Comparison of ENCODE assay signal across 12 cellular contexts in genomic region chr2:47503481-47504070, GRCh38.
DNase-seq lines count a peak whose midpoint lies in the region; ATAC-seq and TF ChIP-seq lines count a peak whose summit lies in the region.
"Had no signal": no experiment of that assay in that cellular context is flagged by ENCODE, and none has a peak within 500 bp of the region (broad histone marks: within the 10 kb centered on the region; RNA-seq: fewer than 3 reads in every experiment).

No MANE protein-coding gene starts in this region.

- POLR2A ChIA-PET in MCF 10A (lab: Yijun Ruan, JAX) = no interaction called here

- H3K9me3 Mint-ChIP-seq in activated T-cell treated with anti-CD3 and anti-CD28 coated beads, Interleukin-2, amount 50 U/mL, for 72 hours = peaks cover 8 to 15% of the 10 kb centered on the region in 2 donors
- peaks cover 14% of the 10 kb centered on the region for H3K9me3 Mint-ChIP-seq in MCF 10A (ENCODE audit: unreplicated experiment)

- DNase-seq in UCSD-AML1 (lab: John Stamatoyannopoulos, UW; ENCODE audit: unreplicated experiment) = peak; percentile 29
- DNase-seq in activated T-cell treated with anti-CD3 and anti-CD28 coated beads, Interleukin-2, amount 50 U/mL, for 72 hours = no peak
- DNase-seq in MCF 10A (ENCODE audit: unreplicated experiment) = no peak
- no peak for DNase-seq in NCI-H82 (lab: John Stamatoyannopoulos, UW)
- DNase-seq in pons (ENCODE audit: low spot score) = no peak
- DNase-seq: NCI-H2171 treated with DMSO at 0.1 percent for 48 hours; stimulated activated CD4-positive, alpha-beta T cell treated with anti-CD3 and anti-CD28 coated beads, Interleukin-12 subunit alpha, Interleukin-12 subunit beta, amount 100 ng/mL, for 4 hours; uterus had no signal

- ATAC-seq in GM18861 (IDR thresholded peaks at IDR 0.05; ENCODE audit: unreplicated experiment) = peak; percentile 74
- peak; percentile 64 for ATAC-seq in GM21447 (IDR thresholded peaks at IDR 0.05; ENCODE audit: unreplicated experiment)
- peak; percentile 64 for ATAC-seq in HG03045 (IDR thresholded peaks at IDR 0.05; ENCODE audit: unreplicated experiment)
- no peak for ATAC-seq in activated T-cell treated with anti-CD3 and anti-CD28 coated beads, Interleukin-2, amount 50 U/mL, for 72 hours (replicated peaks in 1 of 2)
- ATAC-seq: K562 had no signal

- H3K4me3 Mint-ChIP-seq in activated T-cell treated with anti-CD3 and anti-CD28 coated beads, Interleukin-2, amount 50 U/mL, for 72 hours = no peak overlapping the region
- H3K4me3 Mint-ChIP-seq in MCF 10A (ENCODE audit: unreplicated experiment) = no peak overlapping the region

- no peak overlapping the region for H3K27ac Mint-ChIP-seq in activated T-cell treated with anti-CD3 and anti-CD28 coated beads, Interleukin-2, amount 50 U/mL, for 72 hours
- H3K27ac Mint-ChIP-seq in MCF 10A (ENCODE audit: low read depth, unreplicated experiment) = no peak overlapping the region

- H3K27me3 Mint-ChIP-seq in activated T-cell treated with anti-CD3 and anti-CD28 coated beads, Interleukin-2, amount 50 U/mL, for 72 hours (ENCODE audit: low read depth) = no peaks in the 10 kb centered on the region
- H3K27me3 Mint-ChIP-seq in MCF 10A (ENCODE audit: insufficient read depth, unreplicated experiment) = peaks cover 9% of the 10 kb centered on the region

- no TSS peak for BruUV-seq in MCF 10A (replicated peaks; lab: Mats Ljungman, UMichigan)

- peaks cover 15 to 18% of the 10 kb centered on the region in 2 donors for H3K36me3 Mint-ChIP-seq in activated T-cell treated with anti-CD3 and anti-CD28 coated beads, Interleukin-2, amount 50 U/mL, for 72 hours (ENCODE audit: insufficient read depth in 2 of 2)
- peaks cover 5% of the 10 kb centered on the region for H3K36me3 Mint-ChIP-seq in MCF 10A (ENCODE audit: insufficient read depth, unreplicated experiment)

- intact Hi-C loops in MCF 10A (cut with micrococcal nuclease) = no loop called here

- no peak for TF ChIP-seq CTCF in MCF 10A (IDR thresholded peaks at IDR 0.05; ENCODE audit: unreplicated experiment)

- CTCF ChIA-PET in MCF 10A (lab: Yijun Ruan, JAX) = interaction anchor here (0.6 kb wide), 1 partner anchor 444 kb away, joined by 4 read pairs; no protein-coding TSS in a partner anchor

- H3K4me1 Mint-ChIP-seq in activated T-cell treated with anti-CD3 and anti-CD28 coated beads, Interleukin-2, amount 50 U/mL, for 72 hours (ENCODE audit: low read depth) = peaks cover 23% of the 10 kb centered on the region
- H3K4me1 Mint-ChIP-seq in MCF 10A (ENCODE audit: insufficient read depth, unreplicated experiment) = no peaks in the 10 kb centered on the region

Comparison
In these comparisons a context has a peak if more than half of its experiments do, and no peak if none do; other contexts are left out.
1. ATAC-seq: peak in GM18861 (single experiment), GM21447 (single experiment) and HG03045 (single experiment); none in activated T-cell treated with anti-CD3 and anti-CD28 coated beads, Interleukin-2, amount 50 U/mL, for 72 hours (0 of 2).